ENCODE assay signal across 1 cellular context in genomic region chr1:154326546-154327465, GRCh38.
TF ChIP-seq lines count a peak whose summit lies in the region.

No MANE protein-coding gene starts in this region.

TF ChIP-seq in K562, 482 proteins besides CTCF, POLR2A, EP300 and RAD21 (continued from another document):
- TF ChIP-seq FOSL1 (tag; conservative IDR thresholded peaks at IDR 0.05) = peak; percentile 22; the same call in 1 of the 2 replicates
- no peak for TF ChIP-seq ZNF133 (CRISPR knock-in tag; IDR thresholded peaks at IDR 0.05)
- 0 out of 2 replicates have a peak, but pooled peaks have one; percentile 18 for TF ChIP-seq ATF3 (IDR thresholded peaks at IDR 0.05)
- no peak for TF ChIP-seq ATF3 (CRISPR knock-in tag; conservative IDR thresholded peaks at IDR 0.05)
- TF ChIP-seq CXXC5 (CRISPR knock-in tag; IDR thresholded peaks at IDR 0.05) = 0 out of 2 replicates have a peak, but pooled peaks have one; percentile 13
TF ChIP-seq in K562: peak in this region for 4.
